ENCODE assay signal across 9 cellular contexts in the genomic region with DNA sequence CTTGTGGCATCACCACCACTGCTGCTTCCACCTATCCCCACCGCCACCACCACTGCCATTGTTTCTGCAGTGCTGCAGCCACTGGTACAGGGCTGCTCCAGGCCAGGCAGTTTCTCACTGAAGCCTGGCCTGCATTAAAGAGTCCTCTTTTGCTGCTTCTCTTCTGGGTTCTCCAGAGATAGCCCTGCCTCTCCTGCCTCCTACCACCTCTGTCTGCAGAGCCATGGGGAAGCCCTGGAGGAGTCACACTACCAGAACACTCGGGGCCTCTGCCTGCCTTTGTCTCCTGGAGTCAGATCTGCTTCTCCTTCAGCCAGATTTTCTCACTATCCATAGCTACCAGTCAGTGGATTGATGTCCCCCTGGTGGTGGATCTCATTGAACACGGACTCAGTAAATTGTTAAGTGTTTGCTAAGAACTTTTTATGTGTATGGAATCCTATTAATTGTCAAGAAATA. TPM values are rescaled to one million over a fixed set of nuclear protein-coding genes. Genes with fewer than 3 reads are reported as not detected.
A peak's percentile ranks its signal among the peaks of the same experiment; 100 is the strongest.
DNase-seq lines count a peak whose midpoint lies in the region; ATAC-seq and TF ChIP-seq lines count a peak whose summit lies in the region.
"Had no signal": no experiment of that assay in that cellular context is flagged by ENCODE, and none has a peak within 500 bp of the region (broad histone marks: within the 10 kb centered on the region; RNA-seq: fewer than 3 reads in every experiment).

No MANE protein-coding gene starts in this region.

- H3K4me1 Mint-ChIP-seq in neural crest cell: peaks cover 5% of the 10 kb centered on the region
- no peaks in the 10 kb centered on the region for H3K4me1 Mint-ChIP-seq in activated T-helper 17 cell treated with anti-CD3 and anti-CD28 coated beads, Interleukin-2, amount 50 U/mL, for 72 hours
- H3K4me1 Mint-ChIP-seq: activated naive CD8-positive, alpha-beta T cell treated with anti-CD3 and anti-CD28 coated beads, Interleukin-2, amount 10 ng/mL, durations not matched to agents 7 days and 5 days had no signal

- intact Hi-C loops in OCI-LY7 (cut with micrococcal nuclease; ENCODE audit: unreplicated experiment): no loop called here

- POLR2A ChIA-PET in OCI-LY7 (lab: Charles Lee): no interaction called here

- H3K27me3 Mint-ChIP-seq in neural crest cell (ENCODE audit: low read depth): no peaks in the 10 kb centered on the region
- peaks cover 19% of the 10 kb centered on the region for H3K27me3 Mint-ChIP-seq in activated T-helper 17 cell treated with anti-CD3 and anti-CD28 coated beads, Interleukin-2, amount 50 U/mL, for 72 hours

- H3K4me3 ChIP-seq in OCI-LY7 (ENCODE audit: low read depth, low read length, poor library complexity, severe bottlenecking) (no peak overlapping the region), epithelial cell of proximal tubule (ENCODE audit: low read depth, low read length) (no peak overlapping the region)

- no peaks in the 10 kb centered on the region for H3K9me2 ChIP-seq in OCI-LY7 (ENCODE audit: insufficient read depth, low read length)

- peak overlapping the region; percentile 52 for H3K27ac Mint-ChIP-seq in neural crest cell (ENCODE audit: unreplicated experiment)
- no peak overlapping the region for H3K27ac Mint-ChIP-seq in activated T-helper 17 cell treated with anti-CD3 and anti-CD28 coated beads, Interleukin-2, amount 50 U/mL, for 72 hours
- H3K27ac Mint-ChIP-seq: activated naive CD8-positive, alpha-beta T cell treated with anti-CD3 and anti-CD28 coated beads, Interleukin-2, amount 10 ng/mL, durations not matched to agents 7 days and 5 days had no signal

- no peak overlapping the region for H3K27ac ChIP-seq in OCI-LY7 (ENCODE audit: low read depth, low read length, poor library complexity, severe bottlenecking)

- H3K4me1 ChIP-seq in OCI-LY7 (ENCODE audit: insufficient read depth, low read length, poor library complexity, severe bottlenecking): no peaks in the 10 kb centered on the region

- no peaks in the 10 kb centered on the region for H4K20me1 ChIP-seq in OCI-LY7 (ENCODE audit: insufficient read depth, low read length)

- no peak overlapping the region for H2AFZ ChIP-seq in OCI-LY7 (ENCODE audit: low read length)

- DNase-seq in NCI-H524 (lab: John Stamatoyannopoulos, UW): peak; percentile 18 to 51
- no peak for DNase-seq in NCI-H524 treated with DMSO at 0.1 percent for 48 hours (lab: John Stamatoyannopoulos, UW)
- peak; percentile 1 for DNase-seq in OCI-LY7 (ENCODE audit: low spot score)
- no peak for DNase-seq in epithelial cell of proximal tubule (ENCODE audit: low read depth)
- peak; percentile 40 for DNase-seq in neural crest cell (ENCODE audit: low read depth, low spot score)
- DNase-seq in activated CD4-positive, alpha-beta T cell treated with anti-CD3 and anti-CD28 coated beads, Interleukin-2, amount 50 U/mL, for 48 hours: no peak
- DNase-seq in germinal center (ENCODE audit: low spot score): no peak
- DNase-seq: activated naive CD8-positive, alpha-beta T cell treated with anti-CD3 and anti-CD28 coated beads, Interleukin-2, amount 10 ng/mL, durations not matched to agents 7 days and 5 days had no signal

- H3K36me3 ChIP-seq in OCI-LY7 (ENCODE audit: insufficient read depth, low read length): no peaks in the 10 kb centered on the region

- no peak for ATAC-seq in activated T-helper 17 cell treated with anti-CD3 and anti-CD28 coated beads, Interleukin-2, amount 50 U/mL, for 72 hours (replicated peaks)

- no peaks in the 10 kb centered on the region for H3K79me2 ChIP-seq in OCI-LY7 (ENCODE audit: insufficient read depth, low read depth, low read length)

- H3K9me3 Mint-ChIP-seq in neural crest cell: peaks cover 10% of the 10 kb centered on the region
- H3K9me3 Mint-ChIP-seq in activated T-helper 17 cell treated with anti-CD3 and anti-CD28 coated beads, Interleukin-2, amount 50 U/mL, for 72 hours: no peaks in the 10 kb centered on the region
- H3K9me3 Mint-ChIP-seq: activated naive CD8-positive, alpha-beta T cell treated with anti-CD3 and anti-CD28 coated beads, Interleukin-2, amount 10 ng/mL, durations not matched to agents 7 days and 5 days had no signal

- H3K9me3 ChIP-seq in OCI-LY7 (ENCODE audit: low read length): no peaks in the 10 kb centered on the region

- TF ChIP-seq CTCF in OCI-LY7 (conservative IDR thresholded peaks at IDR 0.05; ENCODE audit: low read length): peak; percentile 54
- peak; percentile 84 for TF ChIP-seq CTCF in epithelial cell of proximal tubule (conservative IDR thresholded peaks at IDR 0.05; ENCODE audit: low read depth, low read length)
- TF ChIP-seq CTCF in neural crest cell (conservative IDR thresholded peaks at IDR 0.05): peak; percentile 78

- BruUV-seq in OCI-LY7 (replicated peaks; lab: Mats Ljungman, UMichigan): no TSS peak

- CTCF ChIA-PET in OCI-LY7 (lab: Charles Lee; ENCODE audit: unreplicated experiment): no interaction called here

- H3K4me2 ChIP-seq in OCI-LY7 (ENCODE audit: low read length): no peak overlapping the region

- no peak overlapping the region for H3K4me3 Mint-ChIP-seq in neural crest cell
- no peak overlapping the region for H3K4me3 Mint-ChIP-seq in activated T-helper 17 cell treated with anti-CD3 and anti-CD28 coated beads, Interleukin-2, amount 50 U/mL, for 72 hours
- H3K4me3 Mint-ChIP-seq: activated naive CD8-positive, alpha-beta T cell treated with anti-CD3 and anti-CD28 coated beads, Interleukin-2, amount 10 ng/mL, durations not matched to agents 7 days and 5 days had no signal

- H3K36me3 Mint-ChIP-seq in neural crest cell (ENCODE audit: low read depth): peaks cover 4% of the 10 kb centered on the region
- no peaks in the 10 kb centered on the region for H3K36me3 Mint-ChIP-seq in activated T-helper 17 cell treated with anti-CD3 and anti-CD28 coated beads, Interleukin-2, amount 50 U/mL, for 72 hours (ENCODE audit: low read depth)
- H3K36me3 Mint-ChIP-seq: activated naive CD8-positive, alpha-beta T cell treated with anti-CD3 and anti-CD28 coated beads, Interleukin-2, amount 10 ng/mL, durations not matched to agents 7 days and 5 days had no signal

RNA-seq across cellular contexts. Expression of gene DDAH1, which starts 37.7 kb away (rescaled TPM):
- not detected in 2 replicates for total RNA-seq in OCI-LY7 (2014; rRNA removed; shearing (Covaris generic))
- not detected in 2 replicates for total RNA-seq in OCI-LY7 (2022)
- total RNA-seq in epithelial cell of proximal tubule: 45.9 and 50.9 TPM in 2 replicates
- 22.3 and 26.1 TPM in 2 replicates for total RNA-seq in neural crest cell
- total RNA-seq in activated T-helper 17 cell treated with anti-CD3 and anti-CD28 coated beads, Interleukin-2, amount 50 U/mL, for 72 hours: under 1 TPM in 1 of 2 donors, not detected in 1; 0.74 TPM
- total RNA-seq: activated naive CD8-positive, alpha-beta T cell treated with anti-CD3 and anti-CD28 coated beads, Interleukin-2, amount 10 ng/mL, durations not matched to agents 7 days and 5 days had no signal

Comparison
In these comparisons a context has a peak if more than half of its experiments do, and no peak if none do; other contexts are left out.
1. DNase-seq: peak in NCI-H524 (2 of 2), OCI-LY7 (single experiment) and neural crest cell (single experiment); none in NCI-H524 treated with DMSO at 0.1 percent for 48 hours (single experiment), epithelial cell of proximal tubule (single experiment), activated CD4-positive, alpha-beta T cell treated with anti-CD3 and anti-CD28 coated beads, Interleukin-2, amount 50 U/mL, for 48 hours (0 of 2) and germinal center (single experiment).
2. RNA of gene DDAH1, which starts 37.7 kb away (total RNA-seq): 45.9 to 50.9 TPM in epithelial cell of proximal tubule and 22.3 to 26.1 TPM in neural crest cell; 0.74 TPM in activated T-helper 17 cell treated with anti-CD3 and anti-CD28 coated beads, Interleukin-2, amount 50 U/mL, for 72 hours and not detected in OCI-LY7; every median in the first group is over 10 times any median in the second.
3. Peak in every context shown above with its lines, with median percentiles within 50 percentile points of each other: CTCF ChIP-seq.